In the genomic region with DNA sequence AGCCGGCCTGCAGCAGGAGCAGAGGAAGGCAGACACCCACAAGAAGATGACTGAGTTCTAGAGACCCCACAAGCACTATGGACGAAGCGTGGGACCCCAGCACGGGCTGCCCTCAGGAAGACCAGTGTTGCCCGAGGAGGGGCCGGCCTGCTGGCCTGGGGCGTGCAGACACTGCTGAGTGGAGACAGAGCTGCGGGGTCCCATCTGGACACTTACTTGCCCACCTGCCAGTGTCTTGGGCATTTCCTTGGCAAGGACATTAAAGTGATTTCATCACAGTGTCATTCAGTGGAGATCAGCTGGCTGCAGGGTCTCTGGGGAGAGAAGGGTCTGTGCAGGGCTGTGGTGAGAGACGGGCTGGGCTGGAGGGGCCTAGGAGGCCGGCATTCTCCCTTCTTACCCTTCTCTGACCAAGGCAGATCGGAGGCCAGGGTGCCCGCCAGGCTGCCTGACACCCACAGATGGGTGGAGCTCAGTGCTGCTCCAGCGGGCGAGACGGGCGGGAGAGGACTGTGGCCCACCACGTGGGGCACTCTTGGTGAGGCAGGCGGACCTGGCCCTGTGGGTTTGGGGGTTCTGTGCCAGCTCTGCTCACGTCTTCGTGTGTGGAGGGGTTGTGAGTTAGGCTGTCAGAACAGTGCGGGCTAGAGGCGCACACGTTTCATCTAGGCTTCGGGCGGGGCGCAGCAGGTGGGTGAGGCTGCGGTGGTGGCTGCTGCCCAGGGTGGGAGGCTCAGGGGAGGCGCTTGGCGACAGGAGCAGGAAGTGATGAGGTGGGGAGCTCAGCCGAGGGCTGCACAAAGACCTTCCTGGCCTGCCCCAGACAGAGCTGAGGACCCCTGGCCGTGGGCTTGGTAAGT, we compare ENCODE assay signal across 1 cellular context.
TF ChIP-seq lines count a peak whose summit lies in the region.

TSS of gene LIME1 (plus strand) at position 806 of the 860 bp plus-strand sequence. CDS start 886 bp downstream, outside the sequence.

TF ChIP-seq in HepG2, 621 proteins besides CTCF, POLR2A, EP300 and RAD21 (continues in another document):
- TF ChIP-seq NONO (IDR thresholded peaks at IDR 0.05) = no peak
- peak; percentile 1; the same call in 1 of the 2 replicates for TF ChIP-seq NONO (CRISPR knock-in tag; conservative IDR thresholded peaks at IDR 0.05)
- TF ChIP-seq AKAP8 (CRISPR knock-in tag; IDR thresholded peaks at IDR 0.05) = peak; percentile 77
- TF ChIP-seq, protein P1, sequence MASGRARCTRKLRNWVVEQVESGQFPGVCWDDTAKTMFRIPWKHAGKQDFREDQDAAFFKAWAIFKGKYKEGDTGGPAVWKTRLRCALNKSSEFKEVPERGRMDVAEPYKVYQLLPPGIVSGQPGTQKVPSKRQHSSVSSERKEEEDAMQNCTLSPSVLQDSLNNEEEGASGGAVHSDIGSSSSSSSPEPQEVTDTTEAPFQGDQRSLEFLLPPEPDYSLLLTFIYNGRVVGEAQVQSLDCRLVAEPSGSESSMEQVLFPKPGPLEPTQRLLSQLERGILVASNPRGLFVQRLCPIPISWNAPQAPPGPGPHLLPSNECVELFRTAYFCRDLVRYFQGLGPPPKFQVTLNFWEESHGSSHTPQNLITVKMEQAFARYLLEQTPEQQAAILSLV (CRISPR knock-in tag; IDR thresholded peaks at IDR 0.05; ENCODE audit: borderline replicate concordance) = peak; percentile 41; the same call in 1 of the 2 replicates
- 0 out of 2 replicates have a peak, but pooled peaks have one; percentile 3 for TF ChIP-seq ARNTL (CRISPR knock-in tag; IDR thresholded peaks at IDR 0.05)
- peak; percentile 8; the same call in 1 of the 3 replicates for TF ChIP-seq MXI1 (IDR thresholded peaks at IDR 0.05; ENCODE audit: borderline replicate concordance, low read depth, low read length)
- TF ChIP-seq, protein P2, sequence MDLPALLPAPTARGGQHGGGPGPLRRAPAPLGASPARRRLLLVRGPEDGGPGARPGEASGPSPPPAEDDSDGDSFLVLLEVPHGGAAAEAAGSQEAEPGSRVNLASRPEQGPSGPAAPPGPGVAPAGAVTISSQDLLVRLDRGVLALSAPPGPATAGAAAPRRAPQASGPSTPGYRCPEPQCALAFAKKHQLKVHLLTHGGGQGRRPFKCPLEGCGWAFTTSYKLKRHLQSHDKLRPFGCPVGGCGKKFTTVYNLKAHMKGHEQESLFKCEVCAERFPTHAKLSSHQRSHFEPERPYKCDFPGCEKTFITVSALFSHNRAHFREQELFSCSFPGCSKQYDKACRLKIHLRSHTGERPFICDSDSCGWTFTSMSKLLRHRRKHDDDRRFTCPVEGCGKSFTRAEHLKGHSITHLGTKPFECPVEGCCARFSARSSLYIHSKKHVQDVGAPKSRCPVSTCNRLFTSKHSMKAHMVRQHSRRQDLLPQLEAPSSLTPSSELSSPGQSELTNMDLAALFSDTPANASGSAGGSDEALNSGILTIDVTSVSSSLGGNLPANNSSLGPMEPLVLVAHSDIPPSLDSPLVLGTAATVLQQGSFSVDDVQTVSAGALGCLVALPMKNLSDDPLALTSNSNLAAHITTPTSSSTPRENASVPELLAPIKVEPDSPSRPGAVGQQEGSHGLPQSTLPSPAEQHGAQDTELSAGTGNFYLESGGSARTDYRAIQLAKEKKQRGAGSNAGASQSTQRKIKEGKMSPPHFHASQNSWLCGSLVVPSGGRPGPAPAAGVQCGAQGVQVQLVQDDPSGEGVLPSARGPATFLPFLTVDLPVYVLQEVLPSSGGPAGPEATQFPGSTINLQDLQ (CRISPR knock-in tag; IDR thresholded peaks at IDR 0.05) = 0 out of 2 replicates have a peak, but pooled peaks have one; percentile 8
- no peak for TF ChIP-seq SP140L (CRISPR knock-in tag; IDR thresholded peaks at IDR 0.05; ENCODE audit: borderline replicate concordance)
- TF ChIP-seq CBX2 (IDR thresholded peaks at IDR 0.05; ENCODE audit: low read depth, low read length) = no peak
- TF ChIP-seq CBX2 (CRISPR knock-in tag; IDR thresholded peaks at IDR 0.05; ENCODE audit: low read depth) = no peak
- 0 out of 2 replicates have a peak, but pooled peaks have one; percentile 10 for TF ChIP-seq NFE2L1 (CRISPR knock-in tag; IDR thresholded peaks at IDR 0.05; ENCODE audit: borderline replicate concordance)
- TF ChIP-seq ZNF572 (CRISPR knock-in tag; IDR thresholded peaks at IDR 0.05) = 0 out of 2 replicates have a peak, but pooled peaks have one; percentile 52
- TF ChIP-seq SRSF1 (optimal IDR thresholded peaks at IDR 0.05; ENCODE audit: low read depth, low read length) = peak; percentile 9
- no peak for TF ChIP-seq MTF2 (CRISPR knock-in tag; IDR thresholded peaks at IDR 0.05; ENCODE audit: borderline replicate concordance)
- TF ChIP-seq ZNF644 (CRISPR knock-in tag; IDR thresholded peaks at IDR 0.05; ENCODE audit: low read depth) = no peak
- TF ChIP-seq HOXA3 (CRISPR knock-in tag; IDR thresholded peaks at IDR 0.05) = peak; percentile 62
- peak; percentile 97 for TF ChIP-seq AGO2 (optimal IDR thresholded peaks at IDR 0.05; ENCODE audit: low read depth, low read length)
- peak; percentile 69; the same call in 1 of the 2 replicates for TF ChIP-seq ZC3H13 (CRISPR knock-in tag; IDR thresholded peaks at IDR 0.05)
- peak; percentile 38; the same call in 1 of the 2 replicates for TF ChIP-seq MAX (IDR thresholded peaks at IDR 0.05)
- TF ChIP-seq POLR2G (IDR thresholded peaks at IDR 0.05; ENCODE audit: low read depth, low read length) = peak; percentile 10; the same call in 1 of the 2 replicates
- no peak for TF ChIP-seq HDAC1 (CRISPR knock-in tag; IDR thresholded peaks at IDR 0.05)
- TF ChIP-seq, protein P3, sequence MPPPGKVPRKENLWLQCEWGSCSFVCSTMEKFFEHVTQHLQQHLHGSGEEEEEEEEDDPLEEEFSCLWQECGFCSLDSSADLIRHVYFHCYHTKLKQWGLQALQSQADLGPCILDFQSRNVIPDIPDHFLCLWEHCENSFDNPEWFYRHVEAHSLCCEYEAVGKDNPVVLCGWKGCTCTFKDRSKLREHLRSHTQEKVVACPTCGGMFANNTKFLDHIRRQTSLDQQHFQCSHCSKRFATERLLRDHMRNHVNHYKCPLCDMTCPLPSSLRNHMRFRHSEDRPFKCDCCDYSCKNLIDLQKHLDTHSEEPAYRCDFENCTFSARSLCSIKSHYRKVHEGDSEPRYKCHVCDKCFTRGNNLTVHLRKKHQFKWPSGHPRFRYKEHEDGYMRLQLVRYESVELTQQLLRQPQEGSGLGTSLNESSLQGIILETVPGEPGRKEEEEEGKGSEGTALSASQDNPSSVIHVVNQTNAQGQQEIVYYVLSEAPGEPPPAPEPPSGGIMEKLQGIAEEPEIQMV (CRISPR knock-in tag; IDR thresholded peaks at IDR 0.05; ENCODE audit: low read depth) = no peak
- TF ChIP-seq RXRA (CRISPR knock-in tag; IDR thresholded peaks at IDR 0.05) = 0 out of 2 replicates have a peak, but pooled peaks have one; percentile 22
- 0 out of 2 replicates have a peak, but pooled peaks have one; percentile 6 for TF ChIP-seq CEBPB (IDR thresholded peaks at IDR 0.05; ENCODE audit: borderline replicate concordance, low read depth, low read length)
- TF ChIP-seq ZSCAN21 (CRISPR knock-in tag; IDR thresholded peaks at IDR 0.05; ENCODE audit: borderline replicate concordance) = peak; percentile 39; the same call in 1 of the 2 replicates
- TF ChIP-seq EED (CRISPR knock-in tag; IDR thresholded peaks at IDR 0.05) = 0 out of 2 replicates have a peak, but pooled peaks have one; percentile 24
- TF ChIP-seq ZNF563 (CRISPR knock-in tag; IDR thresholded peaks at IDR 0.05) = 0 out of 2 replicates have a peak, but pooled peaks have one; percentile 11
- no peak for TF ChIP-seq ZNF777 (CRISPR knock-in tag; IDR thresholded peaks at IDR 0.05)
- no peak for TF ChIP-seq ZNF619 (CRISPR knock-in tag; IDR thresholded peaks at IDR 0.05)
- no peak for TF ChIP-seq HNF4G (IDR thresholded peaks at IDR 0.05; ENCODE audit: borderline replicate concordance, low read depth, low read length)
- 0 out of 2 replicates have a peak, but pooled peaks have one; percentile 10 for TF ChIP-seq HNF4G (CRISPR knock-in tag; IDR thresholded peaks at IDR 0.05; ENCODE audit: borderline replicate concordance, low read depth)
- TF ChIP-seq POLR2AphosphoS5 (IDR thresholded peaks at IDR 0.05; ENCODE audit: low read depth, low read length) = peak; percentile 56; the same call in 1 of the 2 replicates
- TF ChIP-seq, protein P4, sequence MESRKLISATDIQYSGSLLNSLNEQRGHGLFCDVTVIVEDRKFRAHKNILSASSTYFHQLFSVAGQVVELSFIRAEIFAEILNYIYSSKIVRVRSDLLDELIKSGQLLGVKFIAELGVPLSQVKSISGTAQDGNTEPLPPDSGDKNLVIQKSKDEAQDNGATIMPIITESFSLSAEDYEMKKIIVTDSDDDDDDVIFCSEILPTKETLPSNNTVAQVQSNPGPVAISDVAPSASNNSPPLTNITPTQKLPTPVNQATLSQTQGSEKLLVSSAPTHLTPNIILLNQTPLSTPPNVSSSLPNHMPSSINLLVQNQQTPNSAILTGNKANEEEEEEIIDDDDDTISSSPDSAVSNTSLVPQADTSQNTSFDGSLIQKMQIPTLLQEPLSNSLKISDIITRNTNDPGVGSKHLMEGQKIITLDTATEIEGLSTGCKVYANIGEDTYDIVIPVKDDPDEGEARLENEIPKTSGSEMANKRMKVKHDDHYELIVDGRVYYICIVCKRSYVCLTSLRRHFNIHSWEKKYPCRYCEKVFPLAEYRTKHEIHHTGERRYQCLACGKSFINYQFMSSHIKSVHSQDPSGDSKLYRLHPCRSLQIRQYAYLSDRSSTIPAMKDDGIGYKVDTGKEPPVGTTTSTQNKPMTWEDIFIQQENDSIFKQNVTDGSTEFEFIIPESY (CRISPR knock-in tag; IDR thresholded peaks at IDR 0.05) = peak; percentile 56; the same call in 1 of the 2 replicates
- peak; percentile 61; the same call in 1 of the 2 replicates for TF ChIP-seq ZNF430 (CRISPR knock-in tag; IDR thresholded peaks at IDR 0.05)
- TF ChIP-seq ZNF749 (CRISPR knock-in tag; IDR thresholded peaks at IDR 0.05; ENCODE audit: borderline replicate concordance) = 0 out of 2 replicates have a peak, but pooled peaks have one; percentile 36
- peak; percentile 43; the same call in 1 of the 2 replicates for TF ChIP-seq ZNF484 (CRISPR knock-in tag; IDR thresholded peaks at IDR 0.05; ENCODE audit: borderline replicate concordance, low read depth)
- TF ChIP-seq THAP7 (CRISPR knock-in tag; IDR thresholded peaks at IDR 0.05) = peak; percentile 48; the same call in 1 of the 2 replicates
- 0 out of 2 replicates have a peak, but pooled peaks have one; percentile 10 for TF ChIP-seq SAFB2 (CRISPR knock-in tag; IDR thresholded peaks at IDR 0.05; ENCODE audit: borderline replicate concordance, low read depth)
- TF ChIP-seq ZNF776 (CRISPR knock-in tag; IDR thresholded peaks at IDR 0.05) = 0 out of 2 replicates have a peak, but pooled peaks have one; percentile 46
- peak; percentile 29; the same call in 1 of the 2 replicates for TF ChIP-seq PCBP1 (IDR thresholded peaks at IDR 0.05; ENCODE audit: borderline replicate concordance, low read depth, low read length)
- TF ChIP-seq CHCHD3 (CRISPR knock-in tag; IDR thresholded peaks at IDR 0.05) = no peak
- TF ChIP-seq ZFP91 (CRISPR knock-in tag; IDR thresholded peaks at IDR 0.05; ENCODE audit: borderline replicate concordance) = no peak; the same call in 1 of the 2 replicates
- peak; percentile 41 for TF ChIP-seq TAF15 (IDR thresholded peaks at IDR 0.05; ENCODE audit: low read depth, low read length, poor library complexity, severe bottlenecking)
- 0 out of 2 replicates have a peak, but pooled peaks have one; percentile 60 for TF ChIP-seq CAMTA2 (CRISPR knock-in tag; IDR thresholded peaks at IDR 0.05; ENCODE audit: borderline replicate concordance)
- no peak for TF ChIP-seq GATAD2A (CRISPR knock-in tag; IDR thresholded peaks at IDR 0.05)
- no peak for TF ChIP-seq ZNF224 (CRISPR knock-in tag; IDR thresholded peaks at IDR 0.05)
- peak; percentile 41 for TF ChIP-seq AGO1 (IDR thresholded peaks at IDR 0.05; ENCODE audit: low read depth, low read length, poor library complexity, severe bottlenecking)
- no peak for TF ChIP-seq SP5 (CRISPR knock-in tag; IDR thresholded peaks at IDR 0.05; ENCODE audit: borderline replicate concordance, low read depth)
- 0 out of 2 replicates have a peak, but pooled peaks have one; percentile 35 for TF ChIP-seq CSRNP1 (CRISPR knock-in tag; IDR thresholded peaks at IDR 0.05)
- TF ChIP-seq ZNF788 (CRISPR knock-in tag; IDR thresholded peaks at IDR 0.05; ENCODE audit: borderline replicate concordance) = 0 out of 2 replicates have a peak, but pooled peaks have one; percentile 37
- peak; percentile 91; the same call in 1 of the 2 replicates for TF ChIP-seq NFIB (CRISPR knock-in tag; IDR thresholded peaks at IDR 0.05; ENCODE audit: borderline replicate concordance)
- TF ChIP-seq ZNF333 (CRISPR knock-in tag; IDR thresholded peaks at IDR 0.05; ENCODE audit: borderline replicate concordance) = 0 out of 2 replicates have a peak, but pooled peaks have one; percentile 33
- TF ChIP-seq RORA (CRISPR knock-in tag; IDR thresholded peaks at IDR 0.05) = no peak
- 0 out of 2 replicates have a peak, but pooled peaks have one; percentile 31 for TF ChIP-seq ZNF274 (CRISPR knock-in tag; IDR thresholded peaks at IDR 0.05)
